ENCODE assay signal across 25 cellular contexts in the genomic region with DNA sequence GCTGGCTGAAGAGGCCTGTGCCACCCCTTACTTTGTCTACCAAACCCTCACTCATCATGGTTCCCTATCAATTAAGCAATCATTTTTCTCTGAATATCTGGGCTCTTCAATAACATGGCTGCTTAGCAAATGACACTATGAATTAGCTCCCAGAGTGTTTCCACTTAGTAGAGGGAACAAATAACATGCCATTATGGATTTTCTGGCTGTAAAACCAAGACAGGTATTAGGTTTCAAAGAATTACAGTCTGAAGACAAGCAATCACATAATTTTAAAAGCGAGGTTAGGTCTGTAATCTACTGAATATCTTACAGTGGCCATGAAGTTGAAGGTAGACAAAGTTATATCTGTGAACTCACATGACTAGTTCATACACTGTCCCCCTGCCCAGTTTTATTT.
"Had no signal": no experiment of that assay in that cellular context is flagged by ENCODE, and none has a peak within 500 bp of the region (broad histone marks: within the 10 kb centered on the region; RNA-seq: fewer than 3 reads in every experiment).

No MANE protein-coding gene starts in this region.

- H3K36me3 ChIP-seq: ascending aorta, SJSA1 had no signal

- H3K4me3 ChIP-seq: ascending aorta, body of pancreas, coronary artery, K562, SJSA1 had no signal

- H3K9me3 ChIP-seq: ascending aorta, body of pancreas, SJSA1 had no signal

- DNase-seq: activated CD4-positive, alpha-beta memory T cell treated with anti-CD3 and anti-CD28 coated beads for 36 hours; activated CD4-positive, alpha-beta T cell treated with anti-CD3 and anti-CD28 coated beads, Interleukin-2, amount 10 ng/mL, durations not matched to agents 7 days and 5 days; activated CD4-positive, CD25-positive, alpha-beta regulatory T cell; activated CD8-positive, alpha-beta memory T cell treated with anti-CD3 and anti-CD28 coated beads for 24 hours; activated effector memory CD4-positive, alpha-beta T cell treated with anti-CD3 and anti-CD28 coated beads, Interleukin-2, amount 50 U/mL, for 16 hours; activated naive CD4-positive, alpha-beta T cell treated with Interleukin-2 at 50 U/mL for 16 hours; activated naive CD8-positive, alpha-beta T cell treated with anti-CD3 and anti-CD28 coated beads, Interleukin-2, amount 50 U/mL, for 24 hours; activated T-cell treated with anti-CD3 and anti-CD28 coated beads, Interleukin-2, amount 50 U/mL, for 4 hours; amniotic stem cell; body of pancreas; central memory CD4-positive, alpha-beta T cell; Karpas-422; MM.1S; NCI-H1930; NCI-H226; NCI-H526; PC-3; SHP77; T-helper 17 cell; T-helper 9 cell had no signal

- H3K27ac ChIP-seq: ascending aorta, body of pancreas, coronary artery, SJSA1 had no signal

- H3K27me3 ChIP-seq: ascending aorta, body of pancreas, SJSA1 had no signal

- ATAC-seq: activated naive CD4-positive, alpha-beta T cell treated with anti-CD3 and anti-CD28 coated beads, Interleukin-2, amount 50 U/mL, for 72 hours; activated naive CD8-positive, alpha-beta T cell treated with anti-CD3 and anti-CD28 coated beads, Interleukin-2, amount 50 U/mL, for 24 hours; activated T-cell treated with anti-CD3 and anti-CD28 coated beads, Interleukin-2, amount 50 U/mL, for 4 hours; body of pancreas; K562; PC-3; T-helper 17 cell had no signal
